In the genomic region with DNA sequence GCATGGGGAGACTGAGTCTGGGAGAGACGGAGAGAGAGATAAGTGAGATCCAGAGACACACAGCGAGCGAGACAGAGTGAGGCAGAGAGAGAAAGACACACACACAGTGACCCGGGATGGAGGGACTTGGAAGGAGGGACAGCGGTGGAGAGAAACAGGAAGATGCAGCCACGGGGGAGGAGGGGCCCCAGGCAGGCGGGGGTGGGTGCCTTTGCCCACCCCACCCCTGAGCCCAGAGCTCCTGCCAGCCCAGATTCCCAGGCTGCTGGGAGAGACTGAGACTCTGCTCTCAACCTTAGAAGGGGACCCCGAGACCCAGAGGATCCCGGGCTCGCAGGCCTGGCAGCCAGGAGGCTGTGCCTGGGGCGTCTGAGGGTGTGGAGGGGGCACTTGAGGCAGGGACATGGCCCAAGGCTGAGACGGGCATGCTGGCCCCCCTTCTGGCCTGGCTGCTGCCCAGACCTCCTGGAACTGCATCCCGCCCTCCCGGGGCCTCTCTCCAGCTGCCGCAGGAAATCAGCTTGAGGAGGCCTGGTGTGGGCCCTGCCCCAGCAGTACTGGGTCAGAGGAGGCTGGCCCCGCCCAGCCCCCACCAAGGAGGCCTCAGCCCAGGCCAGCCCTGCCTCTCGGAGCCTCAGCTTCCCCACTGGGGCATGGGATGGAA, we compare ENCODE assay signal across 8 cellular contexts. TPM values are rescaled to one million over a fixed set of nuclear protein-coding genes. Genes with fewer than 3 reads are reported as not detected.
DNase-seq lines count a peak whose midpoint lies in the region; ATAC-seq and TF ChIP-seq lines count a peak whose summit lies in the region.

No MANE protein-coding gene starts in this region.

- in situ Hi-C loops in GM23248 (cut with MboI): no loop called here
- in situ Hi-C loops in astrocyte of the cerebellum (cut with HindIII; ENCODE audit: low sequenced_read_pairs): no loop called here
- in situ Hi-C loops in ACHN (cut with HindIII; ENCODE audit: low pct_ligation_motif_present, low pct_unique_long_range_greater_than_20kb, low sequenced_read_pairs): no loop called here

- peak overlapping the region; percentile 0 to 95 (median 88) for H3K27ac Mint-ChIP-seq in immature natural killer cell

- H4K20me1 ChIP-seq in GM23248 (ENCODE audit: insufficient read depth): no peaks in the 10 kb centered on the region

- WGBS in GM23248 (ENCODE audit: low coverage in 1 of 2, low lambda C conversion rate in 2 of 2, missing lambda C conversion rate in 2 of 2), 2 experiments: 11 to 12% methylated on average over 13 to 14 of the region's 17 CpGs

- H2AFZ ChIP-seq in GM23248: peak overlapping the region; percentile 81

- no peaks in the 10 kb centered on the region for H3K79me2 ChIP-seq in GM23248 (ENCODE audit: insufficient read depth)

- peaks cover 8 to 10% (median 10%) of the 10 kb centered on the region in 3 donors for H3K27me3 Mint-ChIP-seq in immature natural killer cell (ENCODE audit: low read depth in 3 of 3)

- peaks cover 5 to 14% (median 12%) of the 10 kb centered on the region in 3 donors for H3K36me3 Mint-ChIP-seq in immature natural killer cell

- H3K9me3 Mint-ChIP-seq in immature natural killer cell: no peaks in the 10 kb centered on the region

- H3K4me3 ChIP-seq in GM23248: peak overlapping the region; percentile 55
- no peak overlapping the region for H3K4me3 ChIP-seq in astrocyte of the cerebellum (ENCODE audit: low read depth, low read length)
- peak overlapping the region; percentile 7 for H3K4me3 ChIP-seq in skeletal muscle cell (ENCODE audit: low read depth, low read length)

- no peak for TF ChIP-seq CTCF in astrocyte of the cerebellum (IDR thresholded peaks at IDR 0.05; ENCODE audit: low read depth, low read length, missing control alignments)

- peaks cover 37 to 38% of the 10 kb centered on the region in 2 donors for H3K4me1 Mint-ChIP-seq in immature natural killer cell

- H3K4me1 ChIP-seq in GM23248 (ENCODE audit: insufficient read depth): peaks cover 36% of the 10 kb centered on the region

- H3F3A ChIP-seq in GM23248 (ENCODE audit: insufficient read depth): peaks cover 29% of the 10 kb centered on the region; the same call in 1 of the 2 replicates

- peak; percentile 91 for DNase-seq in GM23248
- DNase-seq in astrocyte of the cerebellum (ENCODE audit: low read depth): peak; percentile 9
- DNase-seq in immature natural killer cell: no peak
- peak; percentile 57 for DNase-seq in skeletal muscle cell (ENCODE audit: low read depth)
- DNase-seq in ACHN: no peak

- H3K27me3 ChIP-seq in GM23248 (replicated peaks; ENCODE audit: insufficient read depth): no peaks in the 10 kb centered on the region

- no peaks in the 10 kb centered on the region for H3K9me2 ChIP-seq in GM23248 (ENCODE audit: insufficient read depth)

- no peaks in the 10 kb centered on the region for H3K9me3 ChIP-seq in GM23248 (ENCODE audit: low read depth)

- H3K27ac ChIP-seq in GM23248: peak overlapping the region; percentile 91

- H3K4me2 ChIP-seq in GM23248 (ENCODE audit: unreplicated experiment): peak overlapping the region; percentile 89

- ATAC-seq in GM21529 (IDR thresholded peaks at IDR 0.05; ENCODE audit: unreplicated experiment) (no peak), GM19395 (IDR thresholded peaks at IDR 0.05; ENCODE audit: unreplicated experiment) (no peak), HG03442 (IDR thresholded peaks at IDR 0.05; ENCODE audit: unreplicated experiment) (no peak)

- peak overlapping the region; percentile 78 for H3K9ac ChIP-seq in GM23248

- peak overlapping the region in 1 of 5 donors; percentile 40 for H3K4me3 Mint-ChIP-seq in immature natural killer cell

- peaks cover 4% of the 10 kb centered on the region; the same call in 1 of the 2 replicates for H3K36me3 ChIP-seq in GM23248 (ENCODE audit: low read depth)

RNA-seq across cellular contexts. Expression of a gene that starts 18.1 kb away (rescaled TPM):
- total RNA-seq in GM23248 (2014; rRNA removed; shearing (Covaris generic)): not detected in 2 replicates
- polyA plus RNA-seq in GM23248 (2016; fragmentation: Nextera tagmentation; extraction: Ambion mirVana): not detected in 2 replicates
- polyA plus RNA-seq in immature natural killer cell: not detected

RNA-seq across cellular contexts. Expression of a gene that starts 32.6 kb away (rescaled TPM):
- total RNA-seq in GM23248 (2014; rRNA removed; shearing (Covaris generic)): not detected in 2 replicates
- polyA plus RNA-seq in GM23248 (2016; fragmentation: Nextera tagmentation; extraction: Ambion mirVana): not detected in 2 replicates
- polyA plus RNA-seq in immature natural killer cell: not detected

RNA-seq across cellular contexts. Expression of a gene that starts 45.4 kb away (rescaled TPM):
- 67.2 and 83.0 TPM in 2 replicates for total RNA-seq in GM23248 (2014; rRNA removed; shearing (Covaris generic))
- 35.7 and 37.4 TPM in 2 replicates for polyA plus RNA-seq in GM23248 (2016; fragmentation: Nextera tagmentation; extraction: Ambion mirVana)
- polyA plus RNA-seq in immature natural killer cell: 10 to 100 TPM in 1 of 3 donors, 1 to 10 TPM in 2; 3.1 to 30.2 (median 6.1) TPM

Comparison
In these comparisons a context has a peak if more than half of its experiments do, and no peak if none do; other contexts are left out.
1. DNase-seq: peak in GM23248 (single experiment), astrocyte of the cerebellum (single experiment) and skeletal muscle cell (single experiment); none in immature natural killer cell (0 of 3) and ACHN (single experiment).